7 cellular contexts compared by ENCODE assay signal in the genomic region with DNA sequence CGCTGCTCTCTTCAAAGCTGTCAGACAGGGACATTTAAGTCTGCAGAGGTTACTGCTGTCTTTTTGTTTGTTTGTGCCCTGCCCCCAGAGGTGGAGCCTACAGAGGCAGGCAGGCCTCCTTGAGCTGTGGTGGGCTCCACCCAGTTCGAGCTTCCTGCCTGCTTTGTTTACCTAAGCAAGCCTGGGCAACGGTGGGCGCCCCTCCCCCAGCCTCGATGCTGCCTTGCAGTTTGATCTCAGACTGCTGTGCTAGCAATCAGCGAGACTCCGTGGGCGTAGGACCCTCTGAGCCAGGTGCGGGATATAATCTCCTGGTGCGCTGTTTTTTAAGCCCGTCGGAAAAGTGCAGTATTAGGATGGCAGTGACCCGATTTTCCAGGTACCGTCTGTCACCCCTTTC. TPM values are rescaled to one million over a fixed set of nuclear protein-coding genes. Genes with fewer than 3 reads are reported as not detected.
A peak's percentile ranks its signal among the peaks of the same experiment; 100 is the strongest.
DNase-seq lines count a peak whose midpoint lies in the region; ATAC-seq lines count a peak whose summit lies in the region.
"Not testable (repeated sequence)": the region's sequence is repeated elsewhere in the genome, so short reads cannot be mapped to it uniquely, and the experiment has no call there.

No MANE protein-coding gene starts in this region.

- peak; percentile 52 to 65 (median 60) for DNase-seq in CD4-positive, alpha-beta memory T cell
- DNase-seq in T-cell: peak in 30 of 34 experiments; percentile 9 to 60 (median 36)
- peak; percentile 84 for DNase-seq in activated CD4-positive, alpha-beta T cell treated with anti-CD3 and anti-CD28 coated beads, Interleukin-2, amount 10 ng/mL, durations not matched to agents 24 days and 14 days
- peak; percentile 41 for DNase-seq in activated CD8-positive, alpha-beta T cell treated with anti-CD3 and anti-CD28 coated beads, Interleukin-2, amount 10 ng/mL, durations not matched to agents 7 days and 5 days
- peak; percentile 11 for DNase-seq in activated gamma-delta T cell (lab: John Stamatoyannopoulos, UW)
- DNase-seq in central memory CD8-positive, alpha-beta T cell (ENCODE audit: low spot score in 2 of 2): peak in 1 of 2 donors; percentile 49
- DNase-seq in naive thymus-derived CD4-positive, alpha-beta T cell: peak in 7 of 9 donors; percentile 2 to 37 (median 14)

- not testable (repeated sequence) for H3K9me3 Mint-ChIP-seq in CD4-positive, alpha-beta memory T cell; T-cell; activated CD4-positive, alpha-beta T cell treated with anti-CD3 and anti-CD28 coated beads, Interleukin-2, amount 10 ng/mL, durations not matched to agents 24 days and 14 days; activated CD8-positive, alpha-beta T cell treated with anti-CD3 and anti-CD28 coated beads, Interleukin-2, amount 10 ng/mL, durations not matched to agents 7 days and 5 days (ENCODE audit: insufficient read depth); central memory CD8-positive, alpha-beta T cell; naive thymus-derived CD4-positive, alpha-beta T cell

- peaks cover 40 to 48% of the 10 kb centered on the region in 2 donors for H3K36me3 Mint-ChIP-seq in CD4-positive, alpha-beta memory T cell
- peaks cover 51% of the 10 kb centered on the region for H3K36me3 Mint-ChIP-seq in T-cell
- H3K36me3 Mint-ChIP-seq in activated CD4-positive, alpha-beta T cell treated with anti-CD3 and anti-CD28 coated beads, Interleukin-2, amount 10 ng/mL, durations not matched to agents 24 days and 14 days (ENCODE audit: low read depth): peaks cover 61% of the 10 kb centered on the region
- peaks cover 35% of the 10 kb centered on the region for H3K36me3 Mint-ChIP-seq in activated CD8-positive, alpha-beta T cell treated with anti-CD3 and anti-CD28 coated beads, Interleukin-2, amount 10 ng/mL, durations not matched to agents 7 days and 5 days (ENCODE audit: low read depth)
- H3K36me3 Mint-ChIP-seq in central memory CD8-positive, alpha-beta T cell (ENCODE audit: insufficient read depth): peaks cover 24% of the 10 kb centered on the region
- peaks cover 8 to 52% (median 42%) of the 10 kb centered on the region in 5 donors for H3K36me3 Mint-ChIP-seq in naive thymus-derived CD4-positive, alpha-beta T cell

- H3K4me3 ChIP-seq in CD4-positive, alpha-beta memory T cell (ENCODE audit: low read length in 2 of 2); naive thymus-derived CD4-positive, alpha-beta T cell (ENCODE audit: low read length): not testable (repeated sequence)

- not testable (repeated sequence) for H3K27me3 Mint-ChIP-seq in CD4-positive, alpha-beta memory T cell; T-cell; activated CD4-positive, alpha-beta T cell treated with anti-CD3 and anti-CD28 coated beads, Interleukin-2, amount 10 ng/mL, durations not matched to agents 24 days and 14 days; activated CD8-positive, alpha-beta T cell treated with anti-CD3 and anti-CD28 coated beads, Interleukin-2, amount 10 ng/mL, durations not matched to agents 7 days and 5 days (ENCODE audit: low read depth); central memory CD8-positive, alpha-beta T cell; naive thymus-derived CD4-positive, alpha-beta T cell

- peak overlapping the region in 2 of 8 donors; percentile 27 to 41 for H3K4me3 Mint-ChIP-seq in CD4-positive, alpha-beta memory T cell
- not testable (repeated sequence) for H3K4me3 Mint-ChIP-seq in T-cell; activated CD4-positive, alpha-beta T cell treated with anti-CD3 and anti-CD28 coated beads, Interleukin-2, amount 10 ng/mL, durations not matched to agents 24 days and 14 days; activated CD8-positive, alpha-beta T cell treated with anti-CD3 and anti-CD28 coated beads, Interleukin-2, amount 10 ng/mL, durations not matched to agents 7 days and 5 days; central memory CD8-positive, alpha-beta T cell; naive thymus-derived CD4-positive, alpha-beta T cell

- H3K27ac Mint-ChIP-seq in CD4-positive, alpha-beta memory T cell: peak overlapping the region in 6 of 7 donors; percentile 29 to 83 (median 54)
- H3K27ac Mint-ChIP-seq in T-cell; activated CD4-positive, alpha-beta T cell treated with anti-CD3 and anti-CD28 coated beads, Interleukin-2, amount 10 ng/mL, durations not matched to agents 24 days and 14 days: not testable (repeated sequence)
- peak overlapping the region; percentile 5 for H3K27ac Mint-ChIP-seq in activated CD8-positive, alpha-beta T cell treated with anti-CD3 and anti-CD28 coated beads, Interleukin-2, amount 10 ng/mL, durations not matched to agents 7 days and 5 days
- peak overlapping the region; percentile 70 for H3K27ac Mint-ChIP-seq in central memory CD8-positive, alpha-beta T cell (ENCODE audit: low read depth)
- H3K27ac Mint-ChIP-seq in naive thymus-derived CD4-positive, alpha-beta T cell: peak overlapping the region in 1 of 9 donors; percentile 29

- H3K4me1 ChIP-seq in CD4-positive, alpha-beta memory T cell (ENCODE audit: insufficient read depth, low read length); naive thymus-derived CD4-positive, alpha-beta T cell (ENCODE audit: control insufficient read depth in 2 of 2, insufficient read depth in 2 of 2, low read length in 2 of 2): not testable (repeated sequence)

- POLR2A ChIA-PET in CD4-positive, alpha-beta memory T cell (lab: Charles Lee; ENCODE audit: partially characterized antibody); T-cell (lab: Charles Lee); activated CD8-positive, alpha-beta T cell treated with anti-CD3 and anti-CD28 coated beads, Interleukin-2, amount 10 ng/mL, durations not matched to agents 7 days and 5 days (lab: Charles Lee); naive thymus-derived CD4-positive, alpha-beta T cell (lab: Charles Lee): not testable (repeated sequence)

- H3K27ac ChIP-seq in CD4-positive, alpha-beta memory T cell (ENCODE audit: low read depth, low read length); naive thymus-derived CD4-positive, alpha-beta T cell (ENCODE audit: low read depth, low read length): not testable (repeated sequence)

- CTCF ChIA-PET in CD4-positive, alpha-beta memory T cell (lab: Charles Lee; ENCODE audit: partially characterized antibody): interaction anchor here (0.8 kb wide), 1 partner anchor 10 kb away, joined by 4 read pairs; no protein-coding TSS in a partner anchor
- CTCF ChIA-PET in T-cell (lab: Charles Lee); activated CD8-positive, alpha-beta T cell treated with anti-CD3 and anti-CD28 coated beads, Interleukin-2, amount 10 ng/mL, durations not matched to agents 7 days and 5 days (lab: Charles Lee); naive thymus-derived CD4-positive, alpha-beta T cell (lab: Charles Lee): not testable (repeated sequence)

- ATAC-seq in T-cell (replicated peaks in 1 of 4); activated CD8-positive, alpha-beta T cell treated with anti-CD3 and anti-CD28 coated beads, Interleukin-2, amount 10 ng/mL, durations not matched to agents 7 days and 5 days; central memory CD8-positive, alpha-beta T cell (replicated peaks; ENCODE audit: extremely low read depth, poor library complexity, severe bottlenecking); naive thymus-derived CD4-positive, alpha-beta T cell: not testable (repeated sequence)

- H3K4me1 Mint-ChIP-seq in CD4-positive, alpha-beta memory T cell: peaks cover 3 to 18% (median 7%) of the 10 kb centered on the region in 4 donors
- H3K4me1 Mint-ChIP-seq in T-cell: peaks cover 0 to 12% (median 8%) of the 10 kb centered on the region in 3 donors
- H3K4me1 Mint-ChIP-seq in activated CD4-positive, alpha-beta T cell treated with anti-CD3 and anti-CD28 coated beads, Interleukin-2, amount 10 ng/mL, durations not matched to agents 24 days and 14 days; activated CD8-positive, alpha-beta T cell treated with anti-CD3 and anti-CD28 coated beads, Interleukin-2, amount 10 ng/mL, durations not matched to agents 7 days and 5 days (ENCODE audit: low read depth); central memory CD8-positive, alpha-beta T cell: not testable (repeated sequence)
- peaks cover 0 to 17% (median 0%) of the 10 kb centered on the region in 7 donors for H3K4me1 Mint-ChIP-seq in naive thymus-derived CD4-positive, alpha-beta T cell

- not testable (repeated sequence) for H3K27me3 ChIP-seq in CD4-positive, alpha-beta memory T cell (ENCODE audit: insufficient read depth, low read length); naive thymus-derived CD4-positive, alpha-beta T cell (ENCODE audit: control insufficient read depth in 2 of 2, insufficient read depth in 2 of 2, low read length in 2 of 2)

- not testable (repeated sequence) for H3K9me3 ChIP-seq in CD4-positive, alpha-beta memory T cell (ENCODE audit: control insufficient read depth in 1 of 2, low read length in 2 of 2); naive thymus-derived CD4-positive, alpha-beta T cell (ENCODE audit: control insufficient read depth in 2 of 3, low read length in 3 of 3)

- peaks cover 10% of the 10 kb centered on the region for H3K36me3 ChIP-seq in CD4-positive, alpha-beta memory T cell (ENCODE audit: insufficient read depth, low read length)
- H3K36me3 ChIP-seq in naive thymus-derived CD4-positive, alpha-beta T cell (ENCODE audit: control insufficient read depth in 2 of 3, insufficient read depth in 3 of 3, low read length in 3 of 3): peaks cover 0 to 31% (median 5%) of the 10 kb centered on the region in 3 experiments

- intact Hi-C loops in CD4-positive, alpha-beta memory T cell (cut with micrococcal nuclease); activated CD4-positive, alpha-beta T cell treated with anti-CD3 and anti-CD28 coated beads, Interleukin-2, amount 10 ng/mL, durations not matched to agents 24 days and 14 days (cut with micrococcal nuclease); naive thymus-derived CD4-positive, alpha-beta T cell (cut with micrococcal nuclease): not testable (repeated sequence)

RNA-seq across cellular contexts. Expression of gene THADA, which starts 47.5 kb away (rescaled TPM):
- 10 to 100 TPM; 42.1 to 44.8 TPM for total RNA-seq in CD4-positive, alpha-beta memory T cell
- 10 to 100 TPM; 20.3 to 23.4 TPM for polyA plus RNA-seq in CD4-positive, alpha-beta memory T cell
- total RNA-seq in T-cell: 10 to 100 TPM; 36.4 to 50.5 (median 40.6) TPM
- 41.6 and 55.4 TPM in 2 replicates for total RNA-seq in activated CD4-positive, alpha-beta T cell treated with anti-CD3 and anti-CD28 coated beads, Interleukin-2, amount 10 ng/mL, durations not matched to agents 24 days and 14 days
- total RNA-seq in activated CD8-positive, alpha-beta T cell treated with anti-CD3 and anti-CD28 coated beads, Interleukin-2, amount 10 ng/mL, durations not matched to agents 7 days and 5 days: 10 to 100 TPM; 27.0 to 31.9 TPM
- 10 to 100 TPM; 34.1 to 43.0 (median 41.0) TPM for total RNA-seq in naive thymus-derived CD4-positive, alpha-beta T cell
- 10 to 100 TPM; 11.7 to 22.2 TPM for polyA plus RNA-seq in naive thymus-derived CD4-positive, alpha-beta T cell
